In genomic region chr6:138088307-138088744, GRCh38 we compare ENCODE assay signal across 9 cellular contexts. TPM values are rescaled to one million over a fixed set of nuclear protein-coding genes. Genes with fewer than 3 reads are reported as not detected.
DNase-seq lines count a peak whose midpoint lies in the region; ATAC-seq, FAIRE-seq and TF ChIP-seq lines count a peak whose summit lies in the region.
"Had no signal": no experiment of that assay in that cellular context is flagged by ENCODE, and none has a peak within 500 bp of the region (broad histone marks: within the 10 kb centered on the region; RNA-seq: fewer than 3 reads in every experiment).

No MANE protein-coding gene starts in this region.

- TF ChIP-seq CTCF in 22Rv1 (IDR thresholded peaks at IDR 0.05), result no peak
- TF ChIP-seq CTCF in VCaP (conservative IDR thresholded peaks at IDR 0.05), result no peak

- no peaks in the 10 kb centered on the region for H3K4me1 Mint-ChIP-seq in activated naive CD4-positive, alpha-beta T cell treated with anti-CD3 and anti-CD28 coated beads for 36 hours (ENCODE audit: low read depth)
- H3K4me1 Mint-ChIP-seq: CD4-positive, CD25-positive, alpha-beta regulatory T cell had no signal

- peak overlapping the region; percentile 55; the same call in 1 of the 2 replicates for H3K27ac ChIP-seq in 22Rv1
- H3K27ac ChIP-seq in VCaP, result peak overlapping the region; percentile 44; the same call in 1 of the 2 replicates

- H3K9me3 Mint-ChIP-seq in activated naive CD4-positive, alpha-beta T cell treated with anti-CD3 and anti-CD28 coated beads for 36 hours, result no peaks in the 10 kb centered on the region
- H3K9me3 Mint-ChIP-seq: CD4-positive, CD25-positive, alpha-beta regulatory T cell had no signal

- DNase-seq in HS-5 (ENCODE audit: low read depth) (peak; percentile 73), GM12892 (ENCODE audit: insufficient read length) (no peak)
- DNase-seq in activated naive CD4-positive, alpha-beta T cell treated with anti-CD3 and anti-CD28 coated beads for 36 hours, result no peak
- DNase-seq in activated CD8-positive, alpha-beta memory T cell treated with anti-CD3 and anti-CD28 coated beads for 24 hours, result no peak
- DNase-seq: CD4-positive, CD25-positive, alpha-beta regulatory T cell had no signal

- FAIRE-seq in islet of Langerhans (lab: Jason Lieb, UNC) (peak; percentile 21), GM12892 (lab: Jason Lieb, UNC) (no peak)

- H3K4me3 Mint-ChIP-seq in activated naive CD4-positive, alpha-beta T cell treated with anti-CD3 and anti-CD28 coated beads for 36 hours, result no peak overlapping the region
- H3K4me3 Mint-ChIP-seq: CD4-positive, CD25-positive, alpha-beta regulatory T cell had no signal

- no peak overlapping the region for H3K27ac Mint-ChIP-seq in activated naive CD4-positive, alpha-beta T cell treated with anti-CD3 and anti-CD28 coated beads for 36 hours
- H3K27ac Mint-ChIP-seq: CD4-positive, CD25-positive, alpha-beta regulatory T cell had no signal

- CTCF ChIA-PET in activated naive CD4-positive, alpha-beta T cell treated with anti-CD3 and anti-CD28 coated beads for 36 hours (lab: Charles Lee), result no interaction called here

- no peak for ATAC-seq in GM21528 (IDR thresholded peaks at IDR 0.05; ENCODE audit: low FRiP score, unreplicated experiment)

- H3K36me3 Mint-ChIP-seq in activated naive CD4-positive, alpha-beta T cell treated with anti-CD3 and anti-CD28 coated beads for 36 hours (ENCODE audit: low read depth), result no peaks in the 10 kb centered on the region

- intact Hi-C loops in activated naive CD4-positive, alpha-beta T cell treated with anti-CD3 and anti-CD28 coated beads for 36 hours (cut with micrococcal nuclease), result no loop called here

- peaks cover 10% of the 10 kb centered on the region for H3K27me3 Mint-ChIP-seq in activated naive CD4-positive, alpha-beta T cell treated with anti-CD3 and anti-CD28 coated beads for 36 hours (ENCODE audit: low read depth)

- no peak for TF ChIP-seq POLR2A in GM12892 (IDR thresholded peaks at IDR 0.05; ENCODE audit: low read depth, low read length)

RNA-seq across cellular contexts. Expression of gene PERP, which starts 18.9 kb away (rescaled TPM):
- polyA plus RNA-seq in GM12892 (2012; ENCODE audit: missing spikeins), result 1.3 TPM
- 1 to 10 TPM; 4.3 to 4.4 TPM for total RNA-seq in activated naive CD4-positive, alpha-beta T cell treated with anti-CD3 and anti-CD28 coated beads for 36 hours
